1 cellular context compared by ENCODE assay signal in the genomic region with DNA sequence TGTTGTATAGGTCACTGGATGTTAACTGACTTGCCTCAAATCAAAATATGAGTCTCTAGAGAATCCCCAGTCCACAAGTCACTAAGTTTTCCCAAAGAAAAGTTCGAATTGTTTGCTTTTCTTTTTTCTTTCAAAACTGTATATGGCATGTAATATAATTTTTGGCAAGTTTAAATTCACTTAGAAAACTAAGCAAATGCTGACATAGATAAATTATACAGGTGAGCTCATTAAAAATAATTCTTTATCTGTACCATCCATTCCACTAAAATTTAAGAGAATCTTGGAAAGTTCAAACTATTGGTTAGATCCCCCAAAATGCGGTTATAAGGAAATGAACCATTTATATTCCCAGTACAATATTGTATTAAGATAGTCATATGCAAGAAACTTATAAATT.
TF ChIP-seq lines count a peak whose summit lies in the region.

No MANE protein-coding gene starts in this region.

TF ChIP-seq in GM12878, 131 proteins besides CTCF, POLR2A, EP300 and RAD21 (continued from another document):
- TF ChIP-seq ZBTB40 (IDR thresholded peaks at IDR 0.05; ENCODE audit: borderline replicate concordance) (no peak), DPF2 (IDR thresholded peaks at IDR 0.05) (no peak), SUZ12 (IDR thresholded peaks at IDR 0.05; ENCODE audit: unreplicated experiment) (no peak), IRF4 (IDR thresholded peaks at IDR 0.05; ENCODE audit: low read depth, low read length) (no peak), HCFC1 (IDR thresholded peaks at IDR 0.05; ENCODE audit: low read length) (no peak)
